Comparison of ENCODE assay signal across 20 cellular contexts in the genomic region with DNA sequence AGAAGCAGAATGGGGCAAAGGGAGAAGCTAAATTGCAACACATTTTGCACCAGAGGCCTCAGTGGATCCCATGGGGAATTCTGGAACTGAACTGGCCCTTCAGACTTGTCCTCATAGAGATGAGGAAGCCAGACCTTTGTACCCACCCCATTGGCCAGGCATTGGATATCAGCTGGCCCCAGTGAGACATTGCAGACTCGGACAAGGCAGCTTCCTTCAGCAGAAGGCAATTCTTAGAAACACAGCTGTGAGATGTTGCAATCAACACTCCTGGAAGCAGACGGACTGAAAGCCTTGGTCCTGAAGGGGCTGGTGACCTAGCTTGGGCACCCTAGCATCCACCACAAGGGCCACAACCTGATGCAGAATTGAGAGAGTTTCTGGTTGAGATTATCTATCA.
DNase-seq lines count a peak whose midpoint lies in the region; TF ChIP-seq lines count a peak whose summit lies in the region.
"Had no signal": no experiment of that assay in that cellular context is flagged by ENCODE, and none has a peak within 500 bp of the region (broad histone marks: within the 10 kb centered on the region; RNA-seq: fewer than 3 reads in every experiment).

No MANE protein-coding gene starts in this region.

- TF ChIP-seq CTCF in fibroblast of mammary gland (conservative IDR thresholded peaks at IDR 0.05; ENCODE audit: control insufficient read depth, insufficient read depth, low read depth, low read length), result no peak

- H3K9ac ChIP-seq in BLaER1, result no peak overlapping the region
- H3K9ac ChIP-seq: SK-N-SH had no signal

- peaks cover 58% of the 10 kb centered on the region for H3K4me1 ChIP-seq in BLaER1

- no peaks in the 10 kb centered on the region for H3K27me3 ChIP-seq in BLaER1

- no peaks in the 10 kb centered on the region for H4K20me1 ChIP-seq in BLaER1

- peak overlapping the region; percentile 30 for H3K4me2 ChIP-seq in BLaER1
- H3K4me2 ChIP-seq: SK-N-SH had no signal

- no peak overlapping the region for H3K4me3 ChIP-seq in BLaER1
- H3K4me3 ChIP-seq in fibroblast of mammary gland (ENCODE audit: control insufficient read depth, low read depth, low read length), result no peak overlapping the region

- H3K36me3 ChIP-seq in BLaER1, result no peaks in the 10 kb centered on the region

- DNase-seq in MV-4-11 (lab: John Stamatoyannopoulos, UW) (peak; percentile 87), fibroblast of mammary gland (ENCODE audit: low read depth) (peak; percentile 64), mucosa of gallbladder (ENCODE audit: low spot score) (peak; percentile 14), NCI-H1436 (lab: John Stamatoyannopoulos, UW) (no peak), HUDEP-2 (lab: John Stamatoyannopoulos, UW; ENCODE audit: unreplicated experiment in 76 of 76) (no peak), HuH-7 (ENCODE audit: low spot score) (no peak), ecto neural progenitor cell (ENCODE audit: low spot score) (no peak)
- DNase-seq: activated CD4-positive, alpha-beta T cell treated with anti-CD3 and anti-CD28 coated beads, Interleukin-2, amount 50 U/mL, for 4 hours; activated T-cell treated with anti-CD3 and anti-CD28 coated beads, Interleukin-2, amount 50 U/mL, for 1 hour; Caco-2; dermis blood vessel endothelial cell; kidney; midbrain; NCI-H1048; NCI-H2081 treated with DMSO at 0.1 percent for 48 hours; NCI-H510A treated with DMSO at 0.1 percent for 48 hours; PC-3; SK-N-SH; stimulated activated CD4-positive, alpha-beta T cell treated with anti-CD3 and anti-CD28 coated beads, Interleukin-2, amount 100 ng/mL, for 24 hours had no signal

- no peak overlapping the region for H3K27ac ChIP-seq in BLaER1

- no peaks in the 10 kb centered on the region for H3K9me3 ChIP-seq in BLaER1
- H3K9me3 ChIP-seq: Caco-2, SK-N-SH had no signal

Comparison
In these comparisons a context has a peak if more than half of its experiments do, and no peak if none do; other contexts are left out.
1. DNase-seq: peak in MV-4-11 (single experiment), fibroblast of mammary gland (single experiment) and mucosa of gallbladder (single experiment); none in NCI-H1436 (single experiment), HUDEP-2 (0 of 76), HuH-7 (single experiment) and ecto neural progenitor cell (single experiment).